Comparison of ENCODE assay signal across 17 cellular contexts in genomic region chr10:70736470-70736982, GRCh38. TPM values are rescaled to one million over a fixed set of nuclear protein-coding genes. Genes with fewer than 3 reads are reported as not detected.
A peak's percentile ranks its signal among the peaks of the same experiment; 100 is the strongest.
DNase-seq lines count a peak whose midpoint lies in the region; ATAC-seq and TF ChIP-seq lines count a peak whose summit lies in the region.
"Had no signal": no experiment of that assay in that cellular context is flagged by ENCODE, and none has a peak within 500 bp of the region (broad histone marks: within the 10 kb centered on the region; RNA-seq: fewer than 3 reads in every experiment).

No MANE protein-coding gene starts in this region.

- no peak overlapping the region for H3K4me3 Mint-ChIP-seq in neural crest cell
- no peak overlapping the region for H3K4me3 Mint-ChIP-seq in nephron progenitor cell
- H3K4me3 Mint-ChIP-seq: CD4-positive, alpha-beta T cell had no signal

- ATAC-seq in Right ventricle myocardium superior (ENCODE audit: poor library complexity) = no peak
- ATAC-seq in left lobe of liver = peak; percentile 45
- ATAC-seq: A549 had no signal

- H3K36me3 ChIP-seq in left ventricle myocardium inferior (no peaks in the 10 kb centered on the region), osteoblast (ENCODE audit: insufficient read depth, low read length) (no peaks in the 10 kb centered on the region)
- H3K36me3 ChIP-seq: HAP-1 had no signal

- no peaks in the 10 kb centered on the region for H3K79me2 ChIP-seq in osteoblast (ENCODE audit: insufficient read depth, low read length)

- DNase-seq in left ventricle myocardium inferior (peak; percentile 11), Right ventricle myocardium superior (no peak), left lobe of liver (ENCODE audit: low spot score) (no peak), neural crest cell (ENCODE audit: low read depth, low spot score) (no peak), nephron progenitor cell (no peak), osteoblast (ENCODE audit: insufficient read length, low spot score, missing footprints) (no peak), iPS-NIHi7 (ENCODE audit: extremely low spot score) (no peak), GOT3 (lab: John Stamatoyannopoulos, UW) (no peak)
- DNase-seq: AML-193; Caco-2; CD4-positive, alpha-beta T cell had no signal

- H3K27me3 Mint-ChIP-seq in neural crest cell (ENCODE audit: low read depth) (no peaks in the 10 kb centered on the region), nephron progenitor cell (ENCODE audit: low read depth, poor library complexity) (peaks cover 44% of the 10 kb centered on the region)
- H3K27me3 Mint-ChIP-seq: CD4-positive, alpha-beta T cell had no signal

- H3K9me3 ChIP-seq in left ventricle myocardium inferior (replicated peaks) (no peaks in the 10 kb centered on the region), osteoblast (ENCODE audit: low read depth, low read length) (no peaks in the 10 kb centered on the region)
- H3K9me3 ChIP-seq: A549, Caco-2, HAP-1 had no signal

- no peak overlapping the region for H3K4me2 ChIP-seq in osteoblast (ENCODE audit: insufficient read depth, low read length)
- H3K4me2 ChIP-seq: A549 had no signal

- no peaks in the 10 kb centered on the region for H4K20me1 ChIP-seq in osteoblast (ENCODE audit: insufficient read depth, low read length)

- H3K27ac ChIP-seq in left ventricle myocardium inferior (replicated peaks) (no peak overlapping the region), osteoblast (ENCODE audit: low read depth, low read length) (no peak overlapping the region)
- H3K27ac ChIP-seq: 22Rv1, A549, C4-2B had no signal

- no peaks in the 10 kb centered on the region for H3K4me1 ChIP-seq in left ventricle myocardium inferior
- H3K4me1 ChIP-seq in osteoblast (ENCODE audit: insufficient read depth, low read length) = no peaks in the 10 kb centered on the region
- H3K4me1 ChIP-seq: A549, HAP-1 had no signal

- no peak overlapping the region for H3K4me3 ChIP-seq in left ventricle myocardium inferior
- H3K4me3 ChIP-seq in osteoblast (ENCODE audit: insufficient read depth, low read length) = no peak overlapping the region
- H3K4me3 ChIP-seq: A549, HAP-1 had no signal

- intact Hi-C loops in left ventricle myocardium inferior (cut with micrococcal nuclease) (no loop called here), Right ventricle myocardium superior (cut with DNase I) (no loop called here)

- no peaks in the 10 kb centered on the region for H3K36me3 Mint-ChIP-seq in neural crest cell (ENCODE audit: low read depth)
- H3K36me3 Mint-ChIP-seq in nephron progenitor cell (ENCODE audit: low read depth) = no peaks in the 10 kb centered on the region

- H3K9me3 Mint-ChIP-seq in neural crest cell = no peaks in the 10 kb centered on the region
- no peaks in the 10 kb centered on the region for H3K9me3 Mint-ChIP-seq in nephron progenitor cell
- H3K9me3 Mint-ChIP-seq: CD4-positive, alpha-beta T cell had no signal

- H2AFZ ChIP-seq in osteoblast (ENCODE audit: low read length) = no peak overlapping the region

- H3K4me1 Mint-ChIP-seq in neural crest cell = peaks cover 19% of the 10 kb centered on the region
- peaks cover 51% of the 10 kb centered on the region for H3K4me1 Mint-ChIP-seq in nephron progenitor cell

- TF ChIP-seq CTCF in left ventricle myocardium inferior (IDR thresholded peaks at IDR 0.05; ENCODE audit: borderline replicate concordance) (no peak), neural crest cell (conservative IDR thresholded peaks at IDR 0.05) (no peak), nephron progenitor cell (IDR thresholded peaks at IDR 0.05) (no peak), osteoblast (IDR thresholded peaks at IDR 0.05; ENCODE audit: extremely low read depth, low read depth, low read length) (no peak)

- H3K27me3 ChIP-seq in left ventricle myocardium inferior (ENCODE audit: low read depth) = no peaks in the 10 kb centered on the region
- no peaks in the 10 kb centered on the region for H3K27me3 ChIP-seq in osteoblast (ENCODE audit: insufficient read depth, low read length)

- H3K27ac Mint-ChIP-seq in neural crest cell (ENCODE audit: unreplicated experiment) (peak overlapping the region; percentile 35), nephron progenitor cell (no peak overlapping the region)
- H3K27ac Mint-ChIP-seq: CD4-positive, alpha-beta T cell had no signal

RNA-seq across cellular contexts. Expression of gene TBATA, which starts 48.7 kb away (rescaled TPM):
- total RNA-seq in left ventricle myocardium inferior (not detected), Right ventricle myocardium superior (not detected), left lobe of liver (not detected), neural crest cell (not detected in 2 replicates), osteoblast (not detected in 2 replicates)
- total RNA-seq: Caco-2; CD4-positive, alpha-beta T cell; H4; HT-29 had no signal
